In genomic region chr6:44235269-44235668, GRCh38 we compare ENCODE assay signal across 12 cellular contexts. TPM values are rescaled to one million over a fixed set of nuclear protein-coding genes. Genes with fewer than 3 reads are reported as not detected.
DNase-seq lines count a peak whose midpoint lies in the region; ATAC-seq, FAIRE-seq and TF ChIP-seq lines count a peak whose summit lies in the region.
"Had no signal": no experiment of that assay in that cellular context is flagged by ENCODE, and none has a peak within 500 bp of the region (broad histone marks: within the 10 kb centered on the region; RNA-seq: fewer than 3 reads in every experiment).

No MANE protein-coding gene starts in this region.

- POLR2A ChIA-PET in K562 (lab: Yijun Ruan, JAX) = interaction anchor here (1.1 to 6.0 kb wide), 4 partner anchors 12 to 62 kb away, joined by 3 to 90 read pairs (median 28); partner anchors contain the start of genes HSP90AB1, SLC29A1 and SLC35B2

- no peaks in the 10 kb centered on the region for H3K79me2 ChIP-seq in K562 (ENCODE audit: control insufficient read depth, insufficient read depth, low read length)

- DNase-seq in HL-60 (ENCODE audit: low read depth in 1 of 2, low spot score in 1 of 2) (no peak), K562 (ENCODE audit: extremely low read depth in 1 of 4, low spot score in 3 of 4) (no peak), lower lobe of right lung (no peak), substantia nigra (lab: John Stamatoyannopoulos, UW) (peak in 1 of 49 donors; percentile 32), GM19240 (ENCODE audit: insufficient read length, low spot score) (no peak), SHP77 (lab: John Stamatoyannopoulos, UW) (no peak)
- DNase-seq in stimulated activated CD4-positive, alpha-beta T cell treated with anti-CD3 and anti-CD28 coated beads, Interleukin-1b, Interleukin-23, amount 100 ng/mL, for 48 hours = no peak
- no peak for DNase-seq in stimulated activated naive CD4-positive, alpha-beta T cell (lab: John Stamatoyannopoulos, UW)
- DNase-seq: activated naive CD4-positive, alpha-beta T cell treated with anti-CD3 and anti-CD28 coated beads, Interleukin-2, amount 10 ng/mL, durations not matched to agents 7 days and 5 days; NCI-H1436 treated with DMSO at 0.1 percent for 48 hours; T-helper 1 cell had no signal

- TF ChIP-seq POLR2A in K562 (conservative IDR thresholded peaks at IDR 0.05) = no peak

- CTCF ChIA-PET in K562 (lab: Yijun Ruan, JAX; ENCODE audit: low intra/inter-chr PET ratio) = interaction anchor here (3.3 kb wide), 1 partner anchor 63 kb away, joined by 26 read pairs; no protein-coding TSS in a partner anchor

- H3K27ac ChIP-seq in HL-60 (replicated peaks) = peak overlapping the region; percentile 84
- no peak overlapping the region for H3K27ac ChIP-seq in K562 (ENCODE audit: extremely low read depth, low read depth, low read length)
- H3K27ac ChIP-seq in lower lobe of right lung = peak overlapping the region; percentile 53
- peak overlapping the region; percentile 64 for H3K27ac ChIP-seq in substantia nigra (ENCODE audit: low read depth, low read length, poor library complexity, severe bottlenecking)

- H3K4me3 ChIP-seq in HL-60 (replicated peaks; ENCODE audit: insufficient read depth, low read length) (no peak overlapping the region), K562 (no peak overlapping the region), lower lobe of right lung (no peak overlapping the region)

- no peak overlapping the region for H3K4me2 ChIP-seq in K562 (ENCODE audit: insufficient read depth, low read length)

- no peak for TF ChIP-seq RAD21 in K562 (CRISPR knock-in tag; conservative IDR thresholded peaks at IDR 0.05 in 1 of 2, IDR thresholded peaks at IDR 0.05 in 1 of 2)

- 76% methylated on average over 6 of the region's 6 CpGs for WGBS in K562 (ENCODE audit: insufficient coverage, low coverage, missing lambda C conversion rate)

- FAIRE-seq in K562 (lab: Jason Lieb, UNC) = no peak

- no peak overlapping the region for H2AFZ ChIP-seq in K562 (ENCODE audit: low read depth, low read length)

- H3K9ac ChIP-seq in K562 (ENCODE audit: insufficient read depth in 1 of 2, low read depth in 2 of 2, low read length in 2 of 2) = peak overlapping the region in 1 of 2 experiments; percentile 23; a peak in 1 of 4 replicates

- no peaks in the 10 kb centered on the region for H3K9me3 ChIP-seq in K562 (replicated peaks; ENCODE audit: control insufficient read depth, insufficient read depth, low read depth, low read length)
- H3K9me3 ChIP-seq in lower lobe of right lung = no peaks in the 10 kb centered on the region

- H3K9me1 ChIP-seq in K562 (ENCODE audit: control insufficient read depth, insufficient read depth, low read length) = no peaks in the 10 kb centered on the region

- ATAC-seq in K562 = no peak
- no peak for ATAC-seq in lower lobe of right lung

- H3K36me3 ChIP-seq in K562 (ENCODE audit: control insufficient read depth, insufficient read depth, low read length) (peaks cover 47% of the 10 kb centered on the region), lower lobe of right lung (peaks cover 29% of the 10 kb centered on the region)

- peaks cover 16 to 33% of the 10 kb centered on the region in 2 experiments; a peak in 4 of 5 replicates for H3K4me1 ChIP-seq in K562 (replicated peaks in 1 of 2; ENCODE audit: control insufficient read depth in 2 of 2, insufficient read depth in 2 of 2, low read length in 2 of 2)
- peaks cover 43% of the 10 kb centered on the region for H3K4me1 ChIP-seq in lower lobe of right lung

- no peaks in the 10 kb centered on the region for H4K20me1 ChIP-seq in K562 (replicated peaks; ENCODE audit: control insufficient read depth, insufficient read depth, low read length)

- intact Hi-C loops in K562 (cut with micrococcal nuclease) (no loop called here), lower lobe of right lung (cut with DNase I) (loop anchor here (10.0 kb wide), 1 partner anchor 60 kb away; no protein-coding TSS in a partner anchor)

- H3K27me3 ChIP-seq in HL-60 (ENCODE audit: insufficient read depth, poor library complexity, severe bottlenecking) = no peaks in the 10 kb centered on the region
- no peaks in the 10 kb centered on the region for H3K27me3 ChIP-seq in K562 (ENCODE audit: control insufficient read depth in 2 of 2, insufficient read depth in 2 of 2, low read length in 2 of 2)
- H3K27me3 ChIP-seq in lower lobe of right lung (ENCODE audit: low read depth) = no peaks in the 10 kb centered on the region

- no TSS peak for BruUV-seq in K562 (replicated peaks; lab: Mats Ljungman, UMichigan)

- no peak for TF ChIP-seq EP300 in K562 (IDR thresholded peaks at IDR 0.05; ENCODE audit: low read length)

- no peak for TF ChIP-seq CTCF in HL-60 (IDR thresholded peaks at IDR 0.05; ENCODE audit: insufficient read depth, low read length)
- no peak for TF ChIP-seq CTCF in K562 (IDR thresholded peaks at IDR 0.05 in 2 of 3, conservative IDR thresholded peaks at IDR 0.05 in 1 of 3; ENCODE audit: insufficient read depth in 2 of 3, low read depth in 1 of 3, low read length in 3 of 3)
- TF ChIP-seq CTCF in lower lobe of right lung (IDR thresholded peaks at IDR 0.05) = no peak

- in situ Hi-C loops in K562 (cut with MboI) = loop anchor here (5.0 kb wide), 1 partner anchor 63 kb away; no protein-coding TSS in a partner anchor

RNA-seq across cellular contexts. Expression of gene HSP90AB1, which starts 11.6 kb away (rescaled TPM):
- 266 and 322 TPM in 2 replicates for total RNA-seq in K562 (2011; cell fraction: chromatin; rRNA removed; ENCODE audit: low replicate concordance)
- total RNA-seq in K562 (2011; cell fraction: nucleolus; rRNA removed) = 268 and 275 TPM in 2 replicates
- 328 and 337 TPM in 2 replicates for total RNA-seq in K562 (2011; cell fraction: nucleoplasm; rRNA removed)
- total RNA-seq in K562 (2014; rRNA removed) = 2,052 and 2,390 TPM in 2 replicates
- 2,633 and 2,824 TPM in 2 replicates for total RNA-seq in K562 (2014; rRNA removed; fragmentation: Illumina TruSeq; extraction: Trizol)
- total RNA-seq in K562 (2015; rRNA removed; fragmentation: Illumina TruSeq; extraction: Trizol) = 2,220 and 2,262 TPM in 2 replicates
- 2,162 and 2,174 TPM in 2 replicates for total RNA-seq in K562 (2021)
- polyA plus RNA-seq in K562 (2011; rRNA removed) = 2,356 and 2,496 TPM in 2 replicates
- 1,126 and 1,804 TPM in 2 replicates for polyA plus RNA-seq in K562 (2011; cell fraction: cytosol; rRNA removed)
- 568 and 703 TPM in 2 replicates for polyA plus RNA-seq in K562 (2011; cell fraction: nucleus; rRNA removed)
- 1,146 and 2,065 TPM in 2 replicates for polyA plus RNA-seq in K562 (2012)
- polyA plus RNA-seq in K562 (2014; fragmentation: Illumina TruSeq; extraction: Trizol) = 3,149 and 3,358 TPM in 2 replicates
- 1,000 to 10,000 TPM; 1,975 to 2,865 TPM for polyA plus RNA-seq in K562 (2014; fragmentation: Nextera tagmentation; extraction: Ambion mirVana)
- polyA plus RNA-seq in K562 (2014; rRNA removed) = 1,691 and 1,780 TPM in 2 replicates
- polyA minus RNA-seq in K562 (2011; rRNA and poly(A)+ RNA removed) = 2,497 and 2,549 TPM in 2 replicates
- polyA minus RNA-seq in K562 (2011; cell fraction: cytosol; rRNA and poly(A)+ RNA removed) = 1,081 and 1,374 TPM in 2 replicates
- polyA minus RNA-seq in K562 (2011; cell fraction: nucleus; rRNA and poly(A)+ RNA removed) = 111 and 287 TPM in 2 replicates
- 680 TPM for total RNA-seq in lower lobe of right lung

RNA-seq across cellular contexts. Expression of gene SLC29A1, which starts 11.9 kb away (rescaled TPM):
- total RNA-seq in K562 (2011; cell fraction: chromatin; rRNA removed; ENCODE audit: low replicate concordance) = 171 and 379 TPM in 2 replicates
- 331 and 348 TPM in 2 replicates for total RNA-seq in K562 (2011; cell fraction: nucleolus; rRNA removed)
- total RNA-seq in K562 (2011; cell fraction: nucleoplasm; rRNA removed) = 305 and 360 TPM in 2 replicates
- total RNA-seq in K562 (2014; rRNA removed) = 57.7 and 89.5 TPM in 2 replicates
- total RNA-seq in K562 (2014; rRNA removed; fragmentation: Illumina TruSeq; extraction: Trizol) = 32.8 and 35.3 TPM in 2 replicates
- 43.2 and 44.3 TPM in 2 replicates for total RNA-seq in K562 (2015; rRNA removed; fragmentation: Illumina TruSeq; extraction: Trizol)
- total RNA-seq in K562 (2021) = 103 and 107 TPM in 2 replicates
- polyA plus RNA-seq in K562 (2011; rRNA removed) = 148 and 204 TPM in 2 replicates
- 291 and 372 TPM in 2 replicates for polyA plus RNA-seq in K562 (2011; cell fraction: cytosol; rRNA removed)
- 496 and 544 TPM in 2 replicates for polyA plus RNA-seq in K562 (2011; cell fraction: nucleus; rRNA removed)
- polyA plus RNA-seq in K562 (2012) = 90.3 and 112 TPM in 2 replicates
- 136 and 170 TPM in 2 replicates for polyA plus RNA-seq in K562 (2014; fragmentation: Illumina TruSeq; extraction: Trizol)
- polyA plus RNA-seq in K562 (2014; fragmentation: Nextera tagmentation; extraction: Ambion mirVana) = 10 to 100 TPM; 18.9 to 42.0 TPM
- polyA plus RNA-seq in K562 (2014; rRNA removed) = 140 and 147 TPM in 2 replicates
- 119 and 153 TPM in 2 replicates for polyA minus RNA-seq in K562 (2011; rRNA and poly(A)+ RNA removed)
- polyA minus RNA-seq in K562 (2011; cell fraction: cytosol; rRNA and poly(A)+ RNA removed) = 67.5 and 84.3 TPM in 2 replicates
- polyA minus RNA-seq in K562 (2011; cell fraction: nucleus; rRNA and poly(A)+ RNA removed) = 71.0 and 95.0 TPM in 2 replicates
- 36.2 TPM for total RNA-seq in lower lobe of right lung

RNA-seq across cellular contexts. Expression of gene MYMX, which starts 18.5 kb away (rescaled TPM):
- not detected in 2 replicates for total RNA-seq in K562 (2011; cell fraction: chromatin; rRNA removed; ENCODE audit: low replicate concordance)
- total RNA-seq in K562 (2011; cell fraction: nucleolus; rRNA removed) = not detected in 2 replicates
- not detected in 2 replicates for total RNA-seq in K562 (2011; cell fraction: nucleoplasm; rRNA removed)
- total RNA-seq in K562 (2014; rRNA removed) (not detected in 2 replicates), K562 (2014; rRNA removed; fragmentation: Illumina TruSeq; extraction: Trizol) (not detected in 2 replicates), K562 (2015; rRNA removed; fragmentation: Illumina TruSeq; extraction: Trizol) (not detected in 2 replicates), K562 (2021) (not detected in 2 replicates), lower lobe of right lung (not detected)
- polyA plus RNA-seq in K562 (2011; rRNA removed) (0.12 TPM in 1 of 2 replicates, not detected in the other), K562 (2014; fragmentation: Illumina TruSeq; extraction: Trizol) (not detected in 2 replicates), K562 (2014; fragmentation: Nextera tagmentation; extraction: Ambion mirVana) (not detected), K562 (2014; rRNA removed) (0.12 TPM in 1 of 2 replicates, not detected in the other)
- 0.12 TPM in 1 of 2 replicates, not detected in the other for polyA plus RNA-seq in K562 (2011; cell fraction: cytosol; rRNA removed)
- polyA plus RNA-seq in K562 (2011; cell fraction: nucleus; rRNA removed) = 0.20 TPM in 1 of 2 replicates, not detected in the other
- 0.17 and 0.23 TPM in 2 replicates for polyA plus RNA-seq in K562 (2012)
- polyA minus RNA-seq in K562 (2011; rRNA and poly(A)+ RNA removed) = not detected in 2 replicates
- not detected in 2 replicates for polyA minus RNA-seq in K562 (2011; cell fraction: cytosol; rRNA and poly(A)+ RNA removed)
- 0.56 TPM in 1 of 2 replicates, not detected in the other for polyA minus RNA-seq in K562 (2011; cell fraction: nucleus; rRNA and poly(A)+ RNA removed)
- total RNA-seq: mononuclear cell had no signal

RNA-seq across cellular contexts. Expression of gene SLC35B2, which starts 22.1 kb away (rescaled TPM):
- 26.7 and 95.0 TPM in 2 replicates for total RNA-seq in K562 (2011; cell fraction: chromatin; rRNA removed; ENCODE audit: low replicate concordance)
- total RNA-seq in K562 (2011; cell fraction: nucleolus; rRNA removed) = 138 and 143 TPM in 2 replicates
- total RNA-seq in K562 (2011; cell fraction: nucleoplasm; rRNA removed) = 89.1 and 89.6 TPM in 2 replicates
- 43.6 and 59.3 TPM in 2 replicates for total RNA-seq in K562 (2014; rRNA removed)
- 31.1 and 38.8 TPM in 2 replicates for total RNA-seq in K562 (2014; rRNA removed; fragmentation: Illumina TruSeq; extraction: Trizol)
- total RNA-seq in K562 (2015; rRNA removed; fragmentation: Illumina TruSeq; extraction: Trizol) = 46.0 and 47.1 TPM in 2 replicates
- total RNA-seq in K562 (2021) = 53.1 and 54.3 TPM in 2 replicates
- 50.8 and 53.9 TPM in 2 replicates for polyA plus RNA-seq in K562 (2011; rRNA removed)
- polyA plus RNA-seq in K562 (2011; cell fraction: cytosol; rRNA removed) = 78.9 and 125 TPM in 2 replicates
- 67.9 and 76.7 TPM in 2 replicates for polyA plus RNA-seq in K562 (2011; cell fraction: nucleus; rRNA removed)
- 57.9 and 70.2 TPM in 2 replicates for polyA plus RNA-seq in K562 (2012)
- 57.6 and 58.9 TPM in 2 replicates for polyA plus RNA-seq in K562 (2014; fragmentation: Illumina TruSeq; extraction: Trizol)
- 10 to 100 TPM; 14.5 to 19.2 TPM for polyA plus RNA-seq in K562 (2014; fragmentation: Nextera tagmentation; extraction: Ambion mirVana)
- polyA plus RNA-seq in K562 (2014; rRNA removed) = 59.1 and 61.8 TPM in 2 replicates
- 23.7 and 34.2 TPM in 2 replicates for polyA minus RNA-seq in K562 (2011; rRNA and poly(A)+ RNA removed)
- polyA minus RNA-seq in K562 (2011; cell fraction: cytosol; rRNA and poly(A)+ RNA removed) = 21.6 and 21.9 TPM in 2 replicates
- polyA minus RNA-seq in K562 (2011; cell fraction: nucleus; rRNA and poly(A)+ RNA removed) = 19.0 and 20.8 TPM in 2 replicates
- 23.8 TPM for total RNA-seq in lower lobe of right lung

RNA-seq across cellular contexts. Expression of gene NFKBIE, which starts 30.1 kb away (rescaled TPM):
- total RNA-seq in K562 (2011; cell fraction: chromatin; rRNA removed; ENCODE audit: low replicate concordance) = 10.6 and 17.8 TPM in 2 replicates
- total RNA-seq in K562 (2011; cell fraction: nucleolus; rRNA removed) = 11.2 and 14.0 TPM in 2 replicates
- 7.4 and 8.2 TPM in 2 replicates for total RNA-seq in K562 (2011; cell fraction: nucleoplasm; rRNA removed)
- 15.7 TPM in 2 replicates for total RNA-seq in K562 (2014; rRNA removed)
- total RNA-seq in K562 (2014; rRNA removed; fragmentation: Illumina TruSeq; extraction: Trizol) = 11.6 and 11.7 TPM in 2 replicates
- total RNA-seq in K562 (2015; rRNA removed; fragmentation: Illumina TruSeq; extraction: Trizol) = 14.2 and 14.6 TPM in 2 replicates
- 14.0 and 16.4 TPM in 2 replicates for total RNA-seq in K562 (2021)
- 11.9 and 12.3 TPM in 2 replicates for polyA plus RNA-seq in K562 (2011; rRNA removed)
- polyA plus RNA-seq in K562 (2011; cell fraction: cytosol; rRNA removed) = 10.4 and 28.2 TPM in 2 replicates
- 9.7 and 14.7 TPM in 2 replicates for polyA plus RNA-seq in K562 (2011; cell fraction: nucleus; rRNA removed)
- polyA plus RNA-seq in K562 (2012) = 11.2 and 13.6 TPM in 2 replicates
- polyA plus RNA-seq in K562 (2014; fragmentation: Illumina TruSeq; extraction: Trizol) = 10.0 and 12.3 TPM in 2 replicates
- polyA plus RNA-seq in K562 (2014; fragmentation: Nextera tagmentation; extraction: Ambion mirVana) = 1 to 10 TPM; 2.1 to 2.9 TPM
- polyA plus RNA-seq in K562 (2014; rRNA removed) = 10.2 and 11.6 TPM in 2 replicates
- polyA minus RNA-seq in K562 (2011; rRNA and poly(A)+ RNA removed) = 8.3 and 9.5 TPM in 2 replicates
- polyA minus RNA-seq in K562 (2011; cell fraction: cytosol; rRNA and poly(A)+ RNA removed) = 9.4 and 10.1 TPM in 2 replicates
- polyA minus RNA-seq in K562 (2011; cell fraction: nucleus; rRNA and poly(A)+ RNA removed) = 12.0 and 12.9 TPM in 2 replicates
- total RNA-seq in lower lobe of right lung = 10.4 TPM
